In genomic region chr16:29594269-29594925, GRCh38 we compare ENCODE assay signal across 8 cellular contexts.
DNase-seq lines count a peak whose midpoint lies in the region; ATAC-seq, FAIRE-seq and TF ChIP-seq lines count a peak whose summit lies in the region.
"Not testable (repeated sequence)": the region's sequence is repeated elsewhere in the genome, so short reads cannot be mapped to it uniquely, and the experiment has no call there.

No MANE protein-coding gene starts in this region.

- H3K9me3 ChIP-seq in CD4-positive, alpha-beta T cell (ENCODE audit: control insufficient read depth, low read length); NT2/D1 (ENCODE audit: insufficient read depth, low read length); endothelial cell of umbilical vein (replicated peaks; ENCODE audit: control insufficient read depth, insufficient read depth, low read length): not testable (repeated sequence)

- TF ChIP-seq CTCF in CD4-positive, alpha-beta T cell (IDR thresholded peaks at IDR 0.05); endothelial cell of umbilical vein (IDR thresholded peaks at IDR 0.05; ENCODE audit: extremely low read depth in 1 of 2, insufficient read depth in 1 of 2, low read depth in 1 of 2, low read length in 2 of 2): not testable (repeated sequence)

- peak overlapping the region; percentile 95 for H3K4me3 Mint-ChIP-seq in CD4-positive, alpha-beta T cell

- peak overlapping the region; percentile 69 for H3K27ac ChIP-seq in CD4-positive, alpha-beta T cell (ENCODE audit: low read depth, low read length)
- peak overlapping the region; percentile 72 for H3K27ac ChIP-seq in endothelial cell of umbilical vein (ENCODE audit: insufficient read depth, low read depth, low read length)

- peaks cover 44% of the 10 kb centered on the region for H3K79me2 ChIP-seq in endothelial cell of umbilical vein (ENCODE audit: control insufficient read depth, insufficient read depth, low read length)

- peak overlapping the region; percentile 90 for H3K27ac Mint-ChIP-seq in CD4-positive, alpha-beta T cell

- H3K27me3 Mint-ChIP-seq in CD4-positive, alpha-beta T cell = not testable (repeated sequence)

- not testable (repeated sequence) for H4K20me1 ChIP-seq in endothelial cell of umbilical vein (replicated peaks; ENCODE audit: control insufficient read depth, extremely low read depth, insufficient read depth, low read length)

- not testable (repeated sequence) for FAIRE-seq in endothelial cell of umbilical vein (lab: Jason Lieb, UNC)

- ATAC-seq in CD4-positive, alpha-beta T cell (ENCODE audit: poor library complexity) = peak; percentile 43
- ATAC-seq in GM21390 (IDR thresholded peaks at IDR 0.05; ENCODE audit: unreplicated experiment) = peak; percentile 31
- peak; percentile 62 for ATAC-seq in HG03354 (IDR thresholded peaks at IDR 0.05; ENCODE audit: poor library complexity, severe bottlenecking, unreplicated experiment)

- H3K36me3 ChIP-seq in NT2/D1 (ENCODE audit: insufficient read depth, insufficient read length, low read length); endothelial cell of umbilical vein (ENCODE audit: control insufficient read depth in 2 of 2, extremely low read depth in 1 of 2, insufficient read depth in 2 of 2, low read length in 2 of 2): not testable (repeated sequence)

- BruUV-seq in endothelial cell of umbilical vein (replicated peaks; lab: Mats Ljungman, UMichigan) = not testable (repeated sequence)

- not testable (repeated sequence) for H3K9ac ChIP-seq in NT2/D1 (ENCODE audit: insufficient read length, low read depth)
- peak overlapping the region; percentile 61 for H3K9ac ChIP-seq in endothelial cell of umbilical vein (replicated peaks; ENCODE audit: extremely low read depth, insufficient read depth, low read length)

- H3K36me3 Mint-ChIP-seq in CD4-positive, alpha-beta T cell (ENCODE audit: low read depth) = peaks cover 10% of the 10 kb centered on the region

- dilution Hi-C loops in endothelial cell of umbilical vein (cut with MboI; ENCODE audit: extremely low pct_ligation_motif_present, low sequenced_read_pairs) = not testable (repeated sequence)

- H3K9me3 Mint-ChIP-seq in CD4-positive, alpha-beta T cell = not testable (repeated sequence)

- peaks cover 31% of the 10 kb centered on the region for H3K4me1 Mint-ChIP-seq in CD4-positive, alpha-beta T cell (ENCODE audit: low read depth)

- DNase-seq in CD4-positive, alpha-beta T cell = peak in 7 of 10 experiments; percentile 36 to 62 (median 53)
- not testable (repeated sequence) for DNase-seq in NT2/D1 (ENCODE audit: low read depth, low spot score)
- DNase-seq in activated T-cell treated with anti-CD3 and anti-CD28 coated beads for 48 hours (ENCODE audit: low read depth) (peak; percentile 54), endothelial cell of umbilical vein (ENCODE audit: low read depth, low spot score) (peak; percentile 43), medulla oblongata (ENCODE audit: extremely low spot score) (peak; percentile 16)
- DNase-seq in stimulated activated CD4-positive, alpha-beta T cell treated with anti-CD3 and anti-CD28 coated beads, Interleukin-4, amount 100 ng/mL, for 24 hours = peak; percentile 44

- not testable (repeated sequence) for H3K4me2 ChIP-seq in endothelial cell of umbilical vein (ENCODE audit: insufficient read depth, low read length)

- not testable (repeated sequence) for H3K4me1 ChIP-seq in NT2/D1 (ENCODE audit: insufficient read depth, insufficient read length); endothelial cell of umbilical vein (ENCODE audit: control insufficient read depth, extremely low read depth, insufficient read depth, low read length)

- H3K4me3 ChIP-seq in NT2/D1 (ENCODE audit: insufficient read length, low read depth) (peak overlapping the region; percentile 63), endothelial cell of umbilical vein (replicated peaks in 1 of 3; ENCODE audit: insufficient read depth in 1 of 3, low read depth in 1 of 3, low read length in 3 of 3) (peak overlapping the region; percentile 59 to 93 (median 61))

- H3K27me3 ChIP-seq in CD4-positive, alpha-beta T cell (ENCODE audit: control insufficient read depth, insufficient read depth, low read length); NT2/D1 (ENCODE audit: insufficient read depth, insufficient read length); endothelial cell of umbilical vein (ENCODE audit: control insufficient read depth in 2 of 2, insufficient read depth in 2 of 2, low read length in 2 of 2): not testable (repeated sequence)

- intact Hi-C loops in CD4-positive, alpha-beta T cell (cut with DNase I, micrococcal nuclease) = loop anchor here in 1 of 2 experiments (2.0 kb wide), 1 partner anchor 18 kb away; no protein-coding TSS in a partner anchor
- intact Hi-C loops in endothelial cell of umbilical vein (cut with micrococcal nuclease) = not testable (repeated sequence)

- not testable (repeated sequence) for H2AFZ ChIP-seq in endothelial cell of umbilical vein (ENCODE audit: low read depth, low read length)

- CTCF ChIA-PET in CD4-positive, alpha-beta T cell (lab: Charles Lee); endothelial cell of umbilical vein (lab: Charles Lee): not testable (repeated sequence)

- H3K9me1 ChIP-seq in endothelial cell of umbilical vein (replicated peaks; ENCODE audit: control insufficient read depth, extremely low read depth, insufficient read depth, low read length) = not testable (repeated sequence)

- POLR2A ChIA-PET in CD4-positive, alpha-beta T cell (lab: Charles Lee) = interaction anchor here (0.7 to 1.4 kb wide), 3 partner anchors 19 to 669 kb away, joined by 3 to 6 read pairs (median 5); partner anchors contain the start of gene PAGR1
- POLR2A ChIA-PET in endothelial cell of umbilical vein (lab: Charles Lee) = interaction anchor here (1.4 kb wide), 1 partner anchor 19 kb away, joined by 3 read pairs; no protein-coding TSS in a partner anchor

- not testable (repeated sequence) for TF ChIP-seq POLR2A in endothelial cell of umbilical vein (IDR thresholded peaks at IDR 0.05; ENCODE audit: low read depth, low read length)
